In genomic region chr4:168507178-168507577, GRCh38 we compare ENCODE assay signal across 22 cellular contexts.
"Had no signal": no experiment of that assay in that cellular context is flagged by ENCODE, and none has a peak within 500 bp of the region (broad histone marks: within the 10 kb centered on the region; RNA-seq: fewer than 3 reads in every experiment).

No MANE protein-coding gene starts in this region.

- H3K4me3 ChIP-seq: lower lobe of right lung, ovary, skin epidermis, tibial artery had no signal

- H3K27me3 ChIP-seq: ovary, tibial artery had no signal

- DNase-seq: activated CD4-positive, alpha-beta memory T cell treated with anti-CD3 and anti-CD28 coated beads, Interleukin-2, amount 10 ng/mL, durations not matched to agents 7 days and 5 days; activated CD4-positive, alpha-beta T cell treated with anti-CD3 and anti-CD28 coated beads for 1 hour; activated CD4-positive, alpha-beta T cell treated with anti-CD3 and anti-CD28 coated beads, Interleukin-2, amount 10 ng/mL, durations not matched to agents 7 days and 5 days; activated CD8-positive, alpha-beta memory T cell treated with anti-CD3 and anti-CD28 coated beads, Interleukin-2, amount 50 U/mL, for 48 hours; activated gamma-delta T cell; activated naive CD4-positive, alpha-beta T cell treated with anti-CD3 and anti-CD28 coated beads, Interleukin-2, amount 50 U/mL, for 16 hours; activated T-cell treated with anti-CD3 and anti-CD28 coated beads, Interleukin-2, amount 50 U/mL, for 24 hours; amniotic stem cell; endodermal cell; foreskin fibroblast; immature natural killer cell; lower lobe of right lung; mesendoderm; ovary; stimulated activated CD4-positive, alpha-beta T cell treated with anti-CD3 and anti-CD28 coated beads, Interleukin-4, amount 100 ng/mL, for 24 hours; substantia nigra; T-helper 9 cell; tibial artery had no signal

- H3K9me3 ChIP-seq: lower lobe of right lung, ovary, tibial artery had no signal

- ATAC-seq: esophagus mucosa; sciatic nerve; stimulated activated effector memory CD8-positive, alpha-beta T cell treated with anti-CD3 and anti-CD28 coated beads, Interleukin-12 subunit alpha, Interleukin-12 subunit beta, amount 100 ng/mL, for 72 hours had no signal

- H3K27ac ChIP-seq: lower lobe of right lung, ovary, skin epidermis, tibial artery had no signal

- H3K4me1 ChIP-seq: tibial artery had no signal

- H3K36me3 ChIP-seq: lower lobe of right lung, ovary, tibial artery had no signal
